ENCODE assay signal across 20 cellular contexts in genomic region chr2:26058390-26058789, GRCh38. TPM values are rescaled to one million over a fixed set of nuclear protein-coding genes. Genes with fewer than 3 reads are reported as not detected.
DNase-seq lines count a peak whose midpoint lies in the region; ATAC-seq and TF ChIP-seq lines count a peak whose summit lies in the region.
"Had no signal": no experiment of that assay in that cellular context is flagged by ENCODE, and none has a peak within 500 bp of the region (broad histone marks: within the 10 kb centered on the region; RNA-seq: fewer than 3 reads in every experiment).

No MANE protein-coding gene starts in this region.

- peaks cover 59% of the 10 kb centered on the region for H3K4me1 Mint-ChIP-seq in activated T-cell treated with anti-CD3 and anti-CD28 coated beads, Interleukin-2, amount 50 U/mL, for 72 hours (ENCODE audit: low read depth)
- H3K4me1 Mint-ChIP-seq in activated naive CD8-positive, alpha-beta T cell treated with anti-CD3 and anti-CD28 coated beads for 36 hours, result peaks cover 37% of the 10 kb centered on the region
- peaks cover 16% of the 10 kb centered on the region for H3K4me1 Mint-ChIP-seq in type B pancreatic cell (ENCODE audit: unreplicated experiment)

- H3K9me3 Mint-ChIP-seq in activated T-cell treated with anti-CD3 and anti-CD28 coated beads, Interleukin-2, amount 50 U/mL, for 72 hours, result no peaks in the 10 kb centered on the region
- H3K9me3 Mint-ChIP-seq in activated naive CD8-positive, alpha-beta T cell treated with anti-CD3 and anti-CD28 coated beads for 36 hours, result no peaks in the 10 kb centered on the region
- H3K9me3 Mint-ChIP-seq in type B pancreatic cell, result no peaks in the 10 kb centered on the region
- H3K9me3 Mint-ChIP-seq: activated CD8-positive, alpha-beta T cell treated with anti-CD3 and anti-CD28 coated beads for 36 hours; IgD-negative memory B cell had no signal

- TF ChIP-seq CTCF in right lobe of liver (IDR thresholded peaks at IDR 0.05) (no peak), type B pancreatic cell (conservative IDR thresholded peaks at IDR 0.05) (no peak)

- H3K27me3 ChIP-seq in right lobe of liver, result no peaks in the 10 kb centered on the region
- H3K27me3 ChIP-seq: transverse colon had no signal

- no peak for TF ChIP-seq POLR2A in right lobe of liver (IDR thresholded peaks at IDR 0.05)

- H3K27ac Mint-ChIP-seq in activated T-cell treated with anti-CD3 and anti-CD28 coated beads, Interleukin-2, amount 50 U/mL, for 72 hours, result peak overlapping the region; percentile 31
- peak overlapping the region; percentile 13 for H3K27ac Mint-ChIP-seq in activated naive CD8-positive, alpha-beta T cell treated with anti-CD3 and anti-CD28 coated beads for 36 hours
- H3K27ac Mint-ChIP-seq in type B pancreatic cell, result peak overlapping the region; percentile 46
- H3K27ac Mint-ChIP-seq: activated CD8-positive, alpha-beta T cell treated with anti-CD3 and anti-CD28 coated beads for 36 hours had no signal

- peaks cover 0 to 11% of the 10 kb centered on the region in 2 donors for H3K36me3 Mint-ChIP-seq in activated T-cell treated with anti-CD3 and anti-CD28 coated beads, Interleukin-2, amount 50 U/mL, for 72 hours (ENCODE audit: insufficient read depth in 2 of 2)
- peaks cover 12% of the 10 kb centered on the region for H3K36me3 Mint-ChIP-seq in activated naive CD8-positive, alpha-beta T cell treated with anti-CD3 and anti-CD28 coated beads for 36 hours
- peaks cover 18% of the 10 kb centered on the region for H3K36me3 Mint-ChIP-seq in type B pancreatic cell

- H3K36me3 ChIP-seq in right lobe of liver, result no peaks in the 10 kb centered on the region

- H3K9me3 ChIP-seq in right lobe of liver, result no peaks in the 10 kb centered on the region
- H3K9me3 ChIP-seq: transverse colon had no signal

- H3K4me1 ChIP-seq in right lobe of liver, result peaks cover 0 to 16% (median 7%) of the 10 kb centered on the region in 4 donors

- H3K4me3 Mint-ChIP-seq in activated T-cell treated with anti-CD3 and anti-CD28 coated beads, Interleukin-2, amount 50 U/mL, for 72 hours, result no peak overlapping the region
- H3K4me3 Mint-ChIP-seq in activated naive CD8-positive, alpha-beta T cell treated with anti-CD3 and anti-CD28 coated beads for 36 hours, result no peak overlapping the region
- H3K4me3 Mint-ChIP-seq in type B pancreatic cell, result no peak overlapping the region
- H3K4me3 Mint-ChIP-seq: activated CD8-positive, alpha-beta T cell treated with anti-CD3 and anti-CD28 coated beads for 36 hours; IgD-negative memory B cell had no signal

- no peak overlapping the region for H3K4me3 ChIP-seq in right lobe of liver
- H3K4me3 ChIP-seq: GM23248, transverse colon had no signal

- no peak overlapping the region for H3K27ac ChIP-seq in right lobe of liver
- H3K27ac ChIP-seq: GM23248, transverse colon, VCaP had no signal

- DNase-seq in activated T-cell treated with anti-CD3 and anti-CD28 coated beads, Interleukin-2, amount 50 U/mL, for 72 hours, result no peak
- DNase-seq in activated T-cell treated with anti-CD3 and anti-CD28 coated beads for 4 hours (no peak), right lobe of liver (peak in 1 of 3 donors; percentile 48), type B pancreatic cell (ENCODE audit: extremely low spot score, unreplicated experiment) (no peak), NCI-H187 (lab: John Stamatoyannopoulos, UW) (no peak)
- no peak for DNase-seq in activated naive CD8-positive, alpha-beta T cell treated with anti-CD3 and anti-CD28 coated beads for 36 hours
- DNase-seq in activated CD4-positive, alpha-beta T cell treated with anti-CD3 and anti-CD28 coated beads for 48 hours, result no peak
- DNase-seq: ACHN; activated CD8-positive, alpha-beta T cell treated with anti-CD3 and anti-CD28 coated beads for 36 hours; COR-L47; GM23248; mammary epithelial cell; NCI-H1694 treated with DMSO at 0.1 percent for 48 hours; NCI-H446 treated with DMSO at 0.1 percent for 48 hours; stimulated activated naive CD8-positive, alpha-beta T cell treated with anti-CD3 and anti-CD28 coated beads, Interleukin-15, Interleukin-2, amounts not matched to agents 100 U/mL and 50 U/mL, for 24 hours; T-helper 1 cell; transverse colon had no signal

- H3K27me3 Mint-ChIP-seq in activated T-cell treated with anti-CD3 and anti-CD28 coated beads, Interleukin-2, amount 50 U/mL, for 72 hours (ENCODE audit: low read depth), result no peaks in the 10 kb centered on the region
- no peaks in the 10 kb centered on the region for H3K27me3 Mint-ChIP-seq in activated naive CD8-positive, alpha-beta T cell treated with anti-CD3 and anti-CD28 coated beads for 36 hours
- no peaks in the 10 kb centered on the region for H3K27me3 Mint-ChIP-seq in type B pancreatic cell
- H3K27me3 Mint-ChIP-seq: activated CD8-positive, alpha-beta T cell treated with anti-CD3 and anti-CD28 coated beads for 36 hours; IgD-negative memory B cell had no signal

- no peak for ATAC-seq in activated T-cell treated with anti-CD3 and anti-CD28 coated beads, Interleukin-2, amount 50 U/mL, for 72 hours (replicated peaks in 1 of 2)
- peak; percentile 80 to 91 (median 86) for ATAC-seq in right lobe of liver
- ATAC-seq in HG03025 (IDR thresholded peaks at IDR 0.05; ENCODE audit: low FRiP score, unreplicated experiment), result no peak
- ATAC-seq: activated CD8-positive, alpha-beta T cell treated with anti-CD3 and anti-CD28 coated beads for 36 hours; stimulated activated naive CD8-positive, alpha-beta T cell treated with anti-CD3 and anti-CD28 coated beads, Interleukin-15, Interleukin-2, amounts not matched to agents 100 U/mL and 50 U/mL, for 24 hours had no signal

- 43% methylated on average over 4 of the region's 4 CpGs for WGBS in right lobe of liver (ENCODE audit: insufficient coverage, low coverage, low lambda C conversion rate, missing lambda C conversion rate)

- intact Hi-C loops in right lobe of liver (cut with DNase I), result no loop called here

RNA-seq across cellular contexts. Expression of gene RAB10, which starts 24.5 kb away (rescaled TPM):
- total RNA-seq in activated T-cell treated with anti-CD3 and anti-CD28 coated beads, Interleukin-2, amount 50 U/mL, for 72 hours, result 100 to 1,000 TPM; 137 to 147 TPM
- 100 to 1,000 TPM; 106 to 109 TPM for total RNA-seq in activated naive CD8-positive, alpha-beta T cell treated with anti-CD3 and anti-CD28 coated beads for 36 hours
- 10 to 100 TPM; 41.6 to 95.1 (median 70.6) TPM for total RNA-seq in right lobe of liver
- 143 and 186 TPM in 2 replicates for total RNA-seq in type B pancreatic cell (ENCODE audit: low replicate concordance)

Comparison
In these comparisons a context has a peak if more than half of its experiments do, and no peak if none do; other contexts are left out.
1. ATAC-seq: peak in right lobe of liver (4 of 4); none in activated T-cell treated with anti-CD3 and anti-CD28 coated beads, Interleukin-2, amount 50 U/mL, for 72 hours (0 of 2) and HG03025 (single experiment).
2. Peak in every context shown above with its lines, with median percentiles within 50 percentile points of each other: H3K27ac Mint-ChIP-seq.